Comparison of ENCODE assay signal across 8 cellular contexts in genomic region chr7:151008143-151008510, GRCh38. TPM values are rescaled to one million over a fixed set of nuclear protein-coding genes. Genes with fewer than 3 reads are reported as not detected.
DNase-seq lines count a peak whose midpoint lies in the region; ATAC-seq and TF ChIP-seq lines count a peak whose summit lies in the region.

No MANE protein-coding gene starts in this region.

- H3K9me3 ChIP-seq in stomach = no peaks in the 10 kb centered on the region

- peak overlapping the region; percentile 2 to 28 (median 15) for H3K4me3 ChIP-seq in stomach

- peak overlapping the region; percentile 82 for H3K27ac Mint-ChIP-seq in activated CD4-positive, alpha-beta memory T cell treated with anti-CD3 and anti-CD28 coated beads for 36 hours

- peak overlapping the region; percentile 71 for H3K4me3 Mint-ChIP-seq in activated CD4-positive, alpha-beta memory T cell treated with anti-CD3 and anti-CD28 coated beads for 36 hours

- no peak for TF ChIP-seq POLR2A in stomach (IDR thresholded peaks at IDR 0.05)

- peaks cover 55% of the 10 kb centered on the region for H3K4me1 Mint-ChIP-seq in activated CD4-positive, alpha-beta memory T cell treated with anti-CD3 and anti-CD28 coated beads for 36 hours (ENCODE audit: low read depth)

- H3K27me3 ChIP-seq in stomach = peaks cover 0 to 55% (median 9%) of the 10 kb centered on the region in 3 donors

- no peak for TF ChIP-seq EP300 in stomach (IDR thresholded peaks at IDR 0.05)

- H3K9me3 Mint-ChIP-seq in activated CD4-positive, alpha-beta memory T cell treated with anti-CD3 and anti-CD28 coated beads for 36 hours = no peaks in the 10 kb centered on the region

- H3K36me3 Mint-ChIP-seq in activated CD4-positive, alpha-beta memory T cell treated with anti-CD3 and anti-CD28 coated beads for 36 hours = no peaks in the 10 kb centered on the region

- no peak for TF ChIP-seq CTCF in stomach (IDR thresholded peaks at IDR 0.05)

- peak overlapping the region in 3 of 5 donors; percentile 23 to 56 (median 35) for H3K27ac ChIP-seq in stomach

- peaks cover 3 to 60% (median 40%) of the 10 kb centered on the region in 4 donors for H3K4me1 ChIP-seq in stomach

- CTCF ChIA-PET in activated CD4-positive, alpha-beta memory T cell treated with anti-CD3 and anti-CD28 coated beads for 36 hours (lab: Charles Lee) = interaction anchor here (0.6 to 6.8 kb wide), 14 partner anchors 10 to 269 kb away, joined by 3 to 78 read pairs (median 6); partner anchors contain the start of gene ABCB8

- ATAC-seq in left ventricle myocardium superior = peak; percentile 47
- ATAC-seq in HG03045 (IDR thresholded peaks at IDR 0.05; ENCODE audit: unreplicated experiment) = no peak
- ATAC-seq in GM18498 (IDR thresholded peaks at IDR 0.05; ENCODE audit: unreplicated experiment) = no peak

- WGBS in stomach, 5 donors = 24 to 38% (median 33%) methylated on average over 11 of the region's 11 CpGs

- H3K36me3 ChIP-seq in stomach = no peaks in the 10 kb centered on the region

- intact Hi-C loops in activated CD4-positive, alpha-beta memory T cell treated with anti-CD3 and anti-CD28 coated beads for 36 hours (cut with micrococcal nuclease) = loop anchor here (2.0 kb wide), 1 partner anchor 13 kb away; no protein-coding TSS in a partner anchor
- intact Hi-C loops in left ventricle myocardium superior (cut with micrococcal nuclease) (no loop called here), stomach (cut with DNase I; ENCODE audit: low total_unique reads) (no loop called here)

- peak; percentile 73 for DNase-seq in activated effector memory CD4-positive, alpha-beta T cell treated with anti-CD3 and anti-CD28 coated beads, Interleukin-2, amount 50 U/mL, for 16 hours
- DNase-seq in activated effector memory CD4-positive, alpha-beta T cell treated with Interleukin-2 at 50 U/mL for 16 hours = no peak
- DNase-seq in activated CD4-positive, alpha-beta memory T cell treated with anti-CD3 and anti-CD28 coated beads for 36 hours = no peak
- no peak for DNase-seq in left ventricle myocardium superior
- DNase-seq in stomach = no peak
- DNase-seq in NCI-H2081 treated with DMSO at 0.1 percent for 48 hours (lab: John Stamatoyannopoulos, UW) = no peak

- POLR2A ChIA-PET in activated CD4-positive, alpha-beta memory T cell treated with anti-CD3 and anti-CD28 coated beads for 36 hours (lab: Charles Lee) = interaction anchor here (1.0 to 1.7 kb wide), 3 partner anchors 10 to 114 kb away, joined by 3 to 7 read pairs (median 5); no protein-coding TSS in a partner anchor

- H3K27me3 Mint-ChIP-seq in activated CD4-positive, alpha-beta memory T cell treated with anti-CD3 and anti-CD28 coated beads for 36 hours = no peaks in the 10 kb centered on the region

RNA-seq across cellular contexts. Expression of gene ATG9B, which starts 16.2 kb away (rescaled TPM):
- total RNA-seq in activated CD4-positive, alpha-beta memory T cell treated with anti-CD3 and anti-CD28 coated beads for 36 hours = 1 to 10 TPM; 3.5 to 4.6 TPM
- total RNA-seq in left ventricle myocardium superior (not detected), stomach (10 to 100 TPM in 1 of 5 donors, under 1 TPM in 1, not detected in 3; 0.55 to 33.0 TPM)
- polyA plus RNA-seq in stomach = 10 to 100 TPM in 1 of 3 donors, under 1 TPM in 1, not detected in 1; 0.31 to 17.1 TPM

RNA-seq across cellular contexts. Expression of gene NOS3, which starts 17.3 kb away (rescaled TPM):
- 10 to 100 TPM; 10.4 to 13.2 TPM for total RNA-seq in activated CD4-positive, alpha-beta memory T cell treated with anti-CD3 and anti-CD28 coated beads for 36 hours
- 10.9 TPM for total RNA-seq in left ventricle myocardium superior
- total RNA-seq in stomach = 10 to 100 TPM in 3 of 5 donors, 1 to 10 TPM in 2; 6.2 to 45.1 (median 27.7) TPM
- 1 to 10 TPM; 2.5 to 5.3 (median 4.4) TPM for polyA plus RNA-seq in stomach

RNA-seq across cellular contexts. Expression of gene ABCB8, which starts 20.1 kb away (rescaled TPM):
- total RNA-seq in activated CD4-positive, alpha-beta memory T cell treated with anti-CD3 and anti-CD28 coated beads for 36 hours = 10 to 100 TPM; 48.4 to 49.5 TPM
- total RNA-seq in left ventricle myocardium superior (29.7 TPM), stomach (10 to 100 TPM; 14.1 to 57.2 (median 33.9) TPM)
- polyA plus RNA-seq in stomach = 10 to 100 TPM in 1 of 3 donors, 1 to 10 TPM in 2; 9.5 to 19.1 (median 10.0) TPM

RNA-seq across cellular contexts. Expression of gene KCNH2, which starts 30.0 kb away (rescaled TPM):
- total RNA-seq in activated CD4-positive, alpha-beta memory T cell treated with anti-CD3 and anti-CD28 coated beads for 36 hours = under 1 TPM; 0.34 to 0.45 TPM
- 107 TPM for total RNA-seq in left ventricle myocardium superior
- 10 to 100 TPM in 2 of 5 donors, 1 to 10 TPM in 3; 4.5 to 77.7 (median 8.8) TPM for total RNA-seq in stomach
- 10 to 100 TPM in 1 of 3 donors, 1 to 10 TPM in 2; 4.0 to 13.4 (median 4.2) TPM for polyA plus RNA-seq in stomach

RNA-seq across cellular contexts. Expression of gene ASIC3, which starts 40.2 kb away (rescaled TPM):
- 1 to 10 TPM; 5.3 to 7.6 TPM for total RNA-seq in activated CD4-positive, alpha-beta memory T cell treated with anti-CD3 and anti-CD28 coated beads for 36 hours
- total RNA-seq in left ventricle myocardium superior (8.6 TPM), stomach (10 to 100 TPM in 2 of 5 donors, under 1 TPM in 3; 0.29 to 25.9 (median 0.43) TPM)
- polyA plus RNA-seq in stomach = 1 to 10 TPM; 2.7 to 4.7 (median 3.7) TPM
